8 cellular contexts compared by ENCODE assay signal in genomic region chr5:79025054-79025465, GRCh38.
A peak's percentile ranks its signal among the peaks of the same experiment; 100 is the strongest.
DNase-seq lines count a peak whose midpoint lies in the region; ATAC-seq and TF ChIP-seq lines count a peak whose summit lies in the region.

No MANE protein-coding gene starts in this region.

- peak; percentile 94 for TF ChIP-seq CTCF in brain microvascular endothelial cell (IDR thresholded peaks at IDR 0.05; ENCODE audit: low read depth, low read length, missing control alignments)

- H3K36me3 ChIP-seq in brain microvascular endothelial cell (replicated peaks) = no peaks in the 10 kb centered on the region

- DNase-seq in GM04504 (ENCODE audit: low read depth) (peak; percentile 32), NCI-H1105 (lab: John Stamatoyannopoulos, UW) (peak; percentile 2), T-helper 9 cell (peak; percentile 53), brain microvascular endothelial cell (peak; percentile 36), iPS-NIHi7 (ENCODE audit: extremely low spot score) (peak; percentile 80), smooth muscle cell of the brain vasculature (ENCODE audit: low read depth, low spot score) (peak; percentile 44)

- no peaks in the 10 kb centered on the region for H3K27me3 ChIP-seq in brain microvascular endothelial cell (replicated peaks)

- in situ Hi-C loops in brain microvascular endothelial cell (cut with HindIII; ENCODE audit: low pct_ligation_motif_present, low sequenced_read_pairs) = no loop called here

- ATAC-seq in GM21390 (IDR thresholded peaks at IDR 0.05; ENCODE audit: unreplicated experiment) (no peak), GM21528 (IDR thresholded peaks at IDR 0.05; ENCODE audit: low FRiP score, unreplicated experiment) (no peak)

- peak overlapping the region; percentile 43 for H3K4me3 ChIP-seq in brain microvascular endothelial cell (ENCODE audit: low read depth, low read length)

- H3K27ac ChIP-seq in brain microvascular endothelial cell = no peak overlapping the region

Comparison
In these comparisons a context has a peak if more than half of its experiments do, and no peak if none do; other contexts are left out.
1. DNase-seq: peak in every context shown above with its lines; median percentile 80 in iPS-NIHi7; 53 in T-helper 9 cell; 44 in smooth muscle cell of the brain vasculature; 36 in brain microvascular endothelial cell; 32 in GM04504; 2 in NCI-H1105.